1 cellular context compared by ENCODE assay signal in the genomic region with DNA sequence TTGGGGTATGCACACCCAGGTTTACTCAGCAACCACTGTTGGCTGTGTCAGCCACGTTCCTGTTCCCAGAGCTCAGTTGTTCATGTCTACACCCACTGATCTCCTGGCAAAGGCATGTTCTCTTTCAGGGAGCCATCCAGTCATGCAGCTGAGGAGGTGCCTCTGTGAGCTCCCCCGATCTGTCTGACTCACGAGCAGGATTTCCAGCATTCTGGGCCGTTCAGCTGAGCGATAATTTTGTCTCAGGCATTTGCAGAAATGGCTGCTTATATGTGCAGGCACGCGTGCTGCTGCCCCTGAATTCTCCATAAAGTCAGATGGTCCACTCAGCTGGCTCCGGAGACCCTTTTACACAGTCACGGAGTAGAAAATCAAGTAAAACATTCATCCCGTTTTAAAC.
TF ChIP-seq lines count a peak whose summit lies in the region.

No MANE protein-coding gene starts in this region.

TF ChIP-seq in GM23338, 12 proteins besides CTCF, POLR2A, EP300 and RAD21:
- no peak for TF ChIP-seq POLR2AphosphoS5 (IDR thresholded peaks at IDR 0.05; ENCODE audit: low read depth)
- TF ChIP-seq ZNF331 (CRISPR knock-in tag; IDR thresholded peaks at IDR 0.05; ENCODE audit: low read depth), result no peak
- no peak for TF ChIP-seq EZH2phosphoT487 (IDR thresholded peaks at IDR 0.05; ENCODE audit: unreplicated experiment)
- TF ChIP-seq NANOG (IDR thresholded peaks at IDR 0.05; ENCODE audit: borderline replicate concordance), result no peak
- TF ChIP-seq JUNB (IDR thresholded peaks at IDR 0.05; ENCODE audit: unreplicated experiment), result no peak
- TF ChIP-seq, protein P1, sequence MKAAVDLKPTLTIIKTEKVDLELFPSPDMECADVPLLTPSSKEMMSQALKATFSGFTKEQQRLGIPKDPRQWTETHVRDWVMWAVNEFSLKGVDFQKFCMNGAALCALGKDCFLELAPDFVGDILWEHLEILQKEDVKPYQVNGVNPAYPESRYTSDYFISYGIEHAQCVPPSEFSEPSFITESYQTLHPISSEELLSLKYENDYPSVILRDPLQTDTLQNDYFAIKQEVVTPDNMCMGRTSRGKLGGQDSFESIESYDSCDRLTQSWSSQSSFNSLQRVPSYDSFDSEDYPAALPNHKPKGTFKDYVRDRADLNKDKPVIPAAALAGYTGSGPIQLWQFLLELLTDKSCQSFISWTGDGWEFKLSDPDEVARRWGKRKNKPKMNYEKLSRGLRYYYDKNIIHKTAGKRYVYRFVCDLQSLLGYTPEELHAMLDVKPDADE (IDR thresholded peaks at IDR 0.05), result no peak
